8 cellular contexts compared by ENCODE assay signal in genomic region chr13:74062933-74063332, GRCh38.
DNase-seq lines count a peak whose midpoint lies in the region; ATAC-seq and TF ChIP-seq lines count a peak whose summit lies in the region.

No MANE protein-coding gene starts in this region.

- peaks cover 2% of the 10 kb centered on the region; the same call in 1 of the 2 replicates for H3K9me3 ChIP-seq in MG63
- no peaks in the 10 kb centered on the region for H3K9me3 ChIP-seq in mucosa of descending colon

- intact Hi-C loops in mucosa of descending colon (cut with DNase I, micrococcal nuclease), result no loop called here

- in situ Hi-C loops in brain microvascular endothelial cell (cut with HindIII; ENCODE audit: low pct_ligation_motif_present, low sequenced_read_pairs), result no loop called here

- peak overlapping the region; percentile 38 for H3K27ac ChIP-seq in brain microvascular endothelial cell
- peak overlapping the region; percentile 29 for H3K27ac ChIP-seq in urinary bladder (ENCODE audit: low read depth)

- CTCF ChIA-PET in GM10248 (lab: Yijun Ruan, JAX), result interaction anchor here (0.7 to 2.2 kb wide), 7 partner anchors 7 to 295 kb away, joined by 3 to 6 read pairs (median 3); no protein-coding TSS in a partner anchor

- no peaks in the 10 kb centered on the region for H3K36me3 ChIP-seq in MG63
- no peaks in the 10 kb centered on the region for H3K36me3 ChIP-seq in brain microvascular endothelial cell (replicated peaks)
- no peaks in the 10 kb centered on the region for H3K36me3 ChIP-seq in mucosa of descending colon (ENCODE audit: low read depth)
- no peaks in the 10 kb centered on the region for H3K36me3 ChIP-seq in urinary bladder (ENCODE audit: insufficient read depth)

- ATAC-seq in GM21619 (IDR thresholded peaks at IDR 0.05; ENCODE audit: unreplicated experiment), result peak; percentile 77
- peak; percentile 67 for ATAC-seq in mucosa of descending colon

- 14% methylated on average over 6 of the region's 6 CpGs for WGBS in urinary bladder

- POLR2A ChIA-PET in GM10248 (lab: Yijun Ruan, JAX), result no interaction called here

- H3K4me1 ChIP-seq in mucosa of descending colon (ENCODE audit: low read depth) (no peaks in the 10 kb centered on the region), urinary bladder (ENCODE audit: insufficient read depth) (no peaks in the 10 kb centered on the region)

- no peak for TF ChIP-seq CTCF in GM10248 (IDR thresholded peaks at IDR 0.05; ENCODE audit: control extremely low read depth, extremely low read depth, low read depth, missing control alignments)
- TF ChIP-seq CTCF in brain microvascular endothelial cell (IDR thresholded peaks at IDR 0.05; ENCODE audit: low read depth, low read length, missing control alignments), result no peak
- no peak for TF ChIP-seq CTCF in mucosa of descending colon (IDR thresholded peaks at IDR 0.05)

- DNase-seq in GM10248 (ENCODE audit: extremely low spot score) (peak; percentile 39), MG63 (peak; percentile 57), brain microvascular endothelial cell (peak; percentile 75), mucosa of descending colon (peak in 2 of 3 donors; percentile 19 to 49), NCI-H1092 (lab: John Stamatoyannopoulos, UW) (no peak), DMS53 (lab: John Stamatoyannopoulos, UW) (no peak)

- no peaks in the 10 kb centered on the region for H3K27me3 ChIP-seq in MG63
- H3K27me3 ChIP-seq in brain microvascular endothelial cell (replicated peaks), result no peaks in the 10 kb centered on the region

- H3K4me3 ChIP-seq in MG63, result peak overlapping the region; percentile 9; the same call in 1 of the 2 replicates
- no peak overlapping the region for H3K4me3 ChIP-seq in brain microvascular endothelial cell (ENCODE audit: low read depth, low read length)
- no peak overlapping the region for H3K4me3 ChIP-seq in mucosa of descending colon
- no peak overlapping the region for H3K4me3 ChIP-seq in urinary bladder (ENCODE audit: low read depth, low read length)

Comparison
In these comparisons a context has a peak if more than half of its experiments do, and no peak if none do; other contexts are left out.
1. DNase-seq: peak in GM10248 (single experiment), MG63 (single experiment), brain microvascular endothelial cell (single experiment) and mucosa of descending colon (2 of 3); none in NCI-H1092 (single experiment) and DMS53 (single experiment).